Comparison of ENCODE assay signal across 10 cellular contexts in genomic region chr12:89453579-89453978, GRCh38.
DNase-seq lines count a peak whose midpoint lies in the region; ATAC-seq and TF ChIP-seq lines count a peak whose summit lies in the region.
"Had no signal": no experiment of that assay in that cellular context is flagged by ENCODE, and none has a peak within 500 bp of the region (broad histone marks: within the 10 kb centered on the region; RNA-seq: fewer than 3 reads in every experiment).

No MANE protein-coding gene starts in this region.

- no peaks in the 10 kb centered on the region for H3K9me3 ChIP-seq in SJSA1 (replicated peaks)
- H3K9me3 ChIP-seq in gastroesophageal sphincter = no peaks in the 10 kb centered on the region
- no peaks in the 10 kb centered on the region for H3K9me3 ChIP-seq in neutrophil
- no peaks in the 10 kb centered on the region for H3K9me3 ChIP-seq in BE2C

- H3K27me3 ChIP-seq in SJSA1 (replicated peaks) (no peaks in the 10 kb centered on the region), gastroesophageal sphincter (no peaks in the 10 kb centered on the region), neutrophil (no peaks in the 10 kb centered on the region), BE2C (no peaks in the 10 kb centered on the region)

- TF ChIP-seq CTCF in AG09309 (IDR thresholded peaks at IDR 0.05; ENCODE audit: control insufficient read depth, insufficient read depth, low read depth, low read length, missing control alignments) (no peak), gastroesophageal sphincter (IDR thresholded peaks at IDR 0.05) (no peak), neutrophil (IDR thresholded peaks at IDR 0.05) (no peak), BE2C (IDR thresholded peaks at IDR 0.05; ENCODE audit: low read depth, low read length) (no peak)

- WGBS in gastroesophageal sphincter (ENCODE audit: low coverage in 1 of 2), 2 donors = 9 to 10% methylated on average over 2 of the region's 2 CpGs

- H3K4me1 ChIP-seq in SJSA1 (replicated peaks) (peaks cover 52% of the 10 kb centered on the region), gastroesophageal sphincter (peaks cover 17 to 51% (median 31%) of the 10 kb centered on the region in 3 donors), neutrophil (ENCODE audit: control insufficient read depth in 1 of 2, insufficient read depth in 1 of 2, low read depth in 1 of 2, low read length in 1 of 2) (peaks cover 26 to 28% of the 10 kb centered on the region in 2 experiments), BE2C (peaks cover 17% of the 10 kb centered on the region)

- ATAC-seq in gastroesophageal sphincter (peak; percentile 89), GM21526 (IDR thresholded peaks at IDR 0.05; ENCODE audit: low FRiP score, unreplicated experiment) (no peak)
- ATAC-seq: stimulated activated naive CD8-positive, alpha-beta T cell treated with anti-CD3 and anti-CD28 coated beads, Interleukin-15, Interleukin-2, amounts not matched to agents 100 U/mL and 50 U/mL, for 24 hours had no signal

- TF ChIP-seq POLR2A in gastroesophageal sphincter (IDR thresholded peaks at IDR 0.05) = no peak

- H3K4me3 ChIP-seq in AG09309 (ENCODE audit: control insufficient read depth, low read depth, low read length) (no peak overlapping the region), SJSA1 (no peak overlapping the region), gastroesophageal sphincter (peak overlapping the region; percentile 7 to 19), neutrophil (ENCODE audit: low read depth in 1 of 2, low read length in 1 of 2) (no peak overlapping the region), BE2C (ENCODE audit: low read depth, low read length) (no peak overlapping the region)

- TF ChIP-seq EP300 in gastroesophageal sphincter (IDR thresholded peaks at IDR 0.05) = no peak

- DNase-seq in AG09309 (ENCODE audit: low read depth) (peak; percentile 75), SJSA1 (ENCODE audit: low read depth in 1 of 2, low spot score in 2 of 2) (no peak), glomerular visceral epithelial cell (ENCODE audit: extremely low spot score) (no peak), BE2C (no peak)
- no peak for DNase-seq in stimulated activated CD4-positive, alpha-beta T cell treated with anti-CD3 and anti-CD28 coated beads, Interleukin-4, amount 100 ng/mL, for 4 hours
- DNase-seq: NCI-H1048; stimulated activated naive CD8-positive, alpha-beta T cell treated with anti-CD3 and anti-CD28 coated beads, Interleukin-15, Interleukin-2, amounts not matched to agents 100 U/mL and 50 U/mL, for 24 hours had no signal

- peaks cover 4% of the 10 kb centered on the region for H3K36me3 ChIP-seq in SJSA1
- H3K36me3 ChIP-seq in gastroesophageal sphincter = no peaks in the 10 kb centered on the region
- no peaks in the 10 kb centered on the region for H3K36me3 ChIP-seq in neutrophil
- no peaks in the 10 kb centered on the region for H3K36me3 ChIP-seq in BE2C

- H3K27ac ChIP-seq in SJSA1 (peak overlapping the region; percentile 90), gastroesophageal sphincter (peak overlapping the region; percentile 85 to 100 (median 86)), neutrophil (peak overlapping the region; percentile 38)

Comparison
In these comparisons a context has a peak if more than half of its experiments do, and no peak if none do; other contexts are left out.
1. H3K4me3 ChIP-seq: peak in gastroesophageal sphincter (2 of 2); none in AG09309 (single experiment), SJSA1 (single experiment), neutrophil (0 of 2) and BE2C (single experiment).
2. H3K27ac ChIP-seq: peak in every context shown above with its lines; median percentile 90 in SJSA1; 86 in gastroesophageal sphincter; 38 in neutrophil.